ENCODE assay signal across 17 cellular contexts in the genomic region with DNA sequence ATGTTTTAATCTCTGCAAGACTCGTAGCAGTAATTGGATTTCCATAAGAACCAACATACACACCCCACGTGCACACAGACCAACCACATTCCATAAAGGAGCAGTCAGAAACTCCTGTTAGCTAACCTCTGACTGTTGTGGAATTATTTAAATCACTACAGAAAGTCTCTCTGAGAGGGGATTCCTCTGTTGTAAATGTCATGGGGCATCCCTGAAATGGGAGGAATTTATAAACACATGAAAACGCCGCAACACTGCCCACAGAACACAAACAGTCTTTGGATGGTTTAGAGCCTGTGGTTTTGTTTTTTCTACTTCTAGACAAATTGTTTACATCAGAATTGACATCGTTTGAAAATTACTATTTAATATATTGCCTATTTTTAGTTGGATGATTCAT.
DNase-seq lines count a peak whose midpoint lies in the region; ATAC-seq, FAIRE-seq and TF ChIP-seq lines count a peak whose summit lies in the region.
"Had no signal": no experiment of that assay in that cellular context is flagged by ENCODE, and none has a peak within 500 bp of the region (broad histone marks: within the 10 kb centered on the region; RNA-seq: fewer than 3 reads in every experiment).

No MANE protein-coding gene starts in this region.

- no peak overlapping the region for H3K4me3 ChIP-seq in GM12878
- no peak overlapping the region for H3K4me3 ChIP-seq in retinal pigment epithelial cell (ENCODE audit: low read length)
- H3K4me3 ChIP-seq in right atrium auricular region: no peak overlapping the region
- H3K4me3 ChIP-seq: BLaER1 treated with 17β-estradiol and CSF1 and Interleukin-3, amounts not matched to agents 10 nM and 100 nM had no signal

- SMC1A ChIA-PET in GM12878 (lab: Charles Lee; ENCODE audit: uncharacterized antibody, unreplicated experiment): no interaction called here

- H3K9ac ChIP-seq in GM12878 (ENCODE audit: control insufficient read depth, insufficient read depth, low read length): no peak overlapping the region
- H3K9ac ChIP-seq: BLaER1 treated with 17β-estradiol and CSF1 and Interleukin-3, amounts not matched to agents 10 nM and 100 nM had no signal

- no peak for ATAC-seq in GM12878

- RAD21 ChIA-PET in GM12878 (lab: Charles Lee; ENCODE audit: unreplicated experiment): interaction anchor here (0.7 kb wide), 1 partner anchor 40 kb away, joined by 3 read pairs; no protein-coding TSS in a partner anchor

- no peaks in the 10 kb centered on the region for H3K79me2 ChIP-seq in GM12878 (ENCODE audit: control insufficient read depth, insufficient read depth, low read length)

- BruUV-seq in GM12878 (replicated peaks; lab: Mats Ljungman, UMichigan): no TSS peak

- H3K4me1 ChIP-seq in GM12878 (ENCODE audit: control insufficient read depth, insufficient read depth, low read length) (no peaks in the 10 kb centered on the region), right atrium auricular region (no peaks in the 10 kb centered on the region)
- H3K4me1 ChIP-seq: BLaER1 treated with 17β-estradiol and CSF1 and Interleukin-3, amounts not matched to agents 10 nM and 100 nM had no signal

- intact Hi-C loops in GM12878 (cut with micrococcal nuclease; ENCODE audit: unreplicated experiment): no loop called here

- no peak overlapping the region for H3K27ac ChIP-seq in GM12878 (ENCODE audit: control insufficient read depth, insufficient read depth)
- H3K27ac ChIP-seq in right atrium auricular region: no peak overlapping the region
- H3K27ac ChIP-seq: BLaER1 treated with 17β-estradiol and CSF1 and Interleukin-3, amounts not matched to agents 10 nM and 100 nM had no signal

- H3K9me3 ChIP-seq in GM12878 (replicated peaks; ENCODE audit: control insufficient read depth, insufficient read depth, low read length) (no peaks in the 10 kb centered on the region), right atrium auricular region (no peaks in the 10 kb centered on the region)
- H3K9me3 ChIP-seq: BLaER1 treated with 17β-estradiol and CSF1 and Interleukin-3, amounts not matched to agents 10 nM and 100 nM had no signal

- H3K4me2 ChIP-seq in GM12878 (ENCODE audit: control insufficient read depth, insufficient read depth): no peak overlapping the region
- H3K4me2 ChIP-seq: BLaER1 treated with 17β-estradiol and CSF1 and Interleukin-3, amounts not matched to agents 10 nM and 100 nM had no signal

- POLR2A ChIA-PET in GM12878 (lab: Charles Lee): interaction anchor here (0.6 kb wide), 1 partner anchor 480 kb away, joined by 5 read pairs; no protein-coding TSS in a partner anchor

- TF ChIP-seq CTCF in GM12878 (IDR thresholded peaks at IDR 0.05 in 2 of 3, conservative IDR thresholded peaks at IDR 0.05 in 1 of 3; ENCODE audit: control insufficient read depth in 2 of 3, extremely low read depth in 1 of 3, insufficient read depth in 1 of 3, low read depth in 3 of 3, low read length in 3 of 3): no peak
- no peak for TF ChIP-seq CTCF in retinal pigment epithelial cell (conservative IDR thresholded peaks at IDR 0.05; ENCODE audit: low read depth, low read length)
- no peak for TF ChIP-seq CTCF in right atrium auricular region (IDR thresholded peaks at IDR 0.05)
- no peak for TF ChIP-seq CTCF in endothelial cell (IDR thresholded peaks at IDR 0.05; ENCODE audit: unreplicated experiment)

- H3K4me1 Mint-ChIP-seq in endothelial cell (ENCODE audit: unreplicated experiment): no peaks in the 10 kb centered on the region
- H3K4me1 Mint-ChIP-seq: CD4-positive, CD25-positive, alpha-beta regulatory T cell had no signal

- H4K20me1 ChIP-seq in GM12878 (ENCODE audit: control insufficient read depth, insufficient read depth): no peaks in the 10 kb centered on the region
- H4K20me1 ChIP-seq: BLaER1 treated with 17β-estradiol and CSF1 and Interleukin-3, amounts not matched to agents 10 nM and 100 nM had no signal

- H3K27me3 Mint-ChIP-seq in endothelial cell (ENCODE audit: unreplicated experiment): no peaks in the 10 kb centered on the region
- H3K27me3 Mint-ChIP-seq: CD4-positive, CD25-positive, alpha-beta regulatory T cell had no signal

- FAIRE-seq in GM12878 (lab: Jason Lieb, UNC): no peak
- FAIRE-seq: H1, HTR-8/SVneo had no signal

- H3K27ac Mint-ChIP-seq in endothelial cell (ENCODE audit: unreplicated experiment): no peak overlapping the region
- H3K27ac Mint-ChIP-seq: CD4-positive, CD25-positive, alpha-beta regulatory T cell; HFFc6 had no signal

- H3K4me3 Mint-ChIP-seq in endothelial cell (ENCODE audit: unreplicated experiment): no peak overlapping the region
- H3K4me3 Mint-ChIP-seq: CD4-positive, CD25-positive, alpha-beta regulatory T cell; HFFc6 had no signal

- H3K36me3 ChIP-seq in GM12878 (ENCODE audit: control insufficient read depth in 2 of 2, insufficient read depth in 2 of 2, low read length in 1 of 2) (no peaks in the 10 kb centered on the region), right atrium auricular region (no peaks in the 10 kb centered on the region)
- H3K36me3 ChIP-seq: BLaER1 treated with 17β-estradiol and CSF1 and Interleukin-3, amounts not matched to agents 10 nM and 100 nM had no signal

- no peak for TF ChIP-seq POLR2A in GM12878 (IDR thresholded peaks at IDR 0.05; ENCODE audit: low read depth, low read length)

- in situ Hi-C loops in GM12878 (cut with MboI): no loop called here

- WGBS in GM12878 (ENCODE audit: insufficient coverage, insufficient replicate concordance, low lambda C conversion rate, missing lambda C conversion rate): 19% methylated on average over 5 of the region's 5 CpGs

- CTCF ChIA-PET in GM12878 (lab: Yijun Ruan, JAX): no interaction called here

- H3K36me3 Mint-ChIP-seq in endothelial cell (ENCODE audit: low read depth, unreplicated experiment): no peaks in the 10 kb centered on the region
- H3K36me3 Mint-ChIP-seq: CD4-positive, CD25-positive, alpha-beta regulatory T cell had no signal

- H3K9me3 Mint-ChIP-seq in endothelial cell (ENCODE audit: unreplicated experiment): peaks cover 17% of the 10 kb centered on the region

- TF ChIP-seq RAD21 in GM12878 (IDR thresholded peaks at IDR 0.05; ENCODE audit: insufficient read depth, low read depth, low read length): no peak

- H2AFZ ChIP-seq in GM12878 (ENCODE audit: control insufficient read depth, low read depth, low read length): no peak overlapping the region

- H3K27me3 ChIP-seq in GM12878 (replicated peaks in 1 of 2; ENCODE audit: control insufficient read depth in 2 of 2, insufficient read depth in 2 of 2, low read length in 1 of 2) (no peaks in the 10 kb centered on the region), right atrium auricular region (no peaks in the 10 kb centered on the region)
- H3K27me3 ChIP-seq: BLaER1 treated with 17β-estradiol and CSF1 and Interleukin-3, amounts not matched to agents 10 nM and 100 nM had no signal

- peak; percentile 2 for DNase-seq in H4 (ENCODE audit: low spot score)
- DNase-seq in T1000 (lab: John Stamatoyannopoulos, UW): peak; percentile 18
- DNase-seq in GM12878 (ENCODE audit: low read depth, low spot score): no peak
- peak; percentile 47 for DNase-seq in retinal pigment epithelial cell (ENCODE audit: low read depth)
- DNase-seq in right atrium auricular region (ENCODE audit: low spot score): no peak
- no peak for DNase-seq in UCSD-AML1 (lab: John Stamatoyannopoulos, UW; ENCODE audit: unreplicated experiment)
- no peak for DNase-seq in endothelial cell (ENCODE audit: low spot score)
- DNase-seq: 8988T; ACHN; Calu3; CD4-positive, CD25-positive, alpha-beta regulatory T cell; DMS 273 treated with DMSO at 0.1 percent for 48 hours; HCEC 1CT; HFFc6 had no signal

- no peak for TF ChIP-seq EP300 in GM12878 (IDR thresholded peaks at IDR 0.05; ENCODE audit: borderline replicate concordance in 1 of 2, control insufficient read depth in 1 of 2, low read depth in 2 of 2, low read length in 2 of 2)

TF ChIP-seq in GM12878, 131 proteins besides CTCF, POLR2A, EP300 and RAD21:
- TF ChIP-seq STAT1 (conservative IDR thresholded peaks at IDR 0.05): no peak
- TF ChIP-seq RUNX3 (IDR thresholded peaks at IDR 0.05; ENCODE audit: low read length): peak; percentile 11; the same call in 1 of the 2 replicates
TF ChIP-seq in GM12878: peak in this region for 1.

Comparison
In these comparisons a context has a peak if more than half of its experiments do, and no peak if none do; other contexts are left out.
1. DNase-seq: peak in H4 (single experiment), T1000 (single experiment) and retinal pigment epithelial cell (single experiment); none in GM12878 (single experiment), right atrium auricular region (single experiment), UCSD-AML1 (single experiment) and endothelial cell (single experiment).